ENCODE assay signal across 8 cellular contexts in genomic region chr14:61661471-61661988, GRCh38. TPM values are rescaled to one million over a fixed set of nuclear protein-coding genes. Genes with fewer than 3 reads are reported as not detected.
DNase-seq lines count a peak whose midpoint lies in the region; ATAC-seq, FAIRE-seq and TF ChIP-seq lines count a peak whose summit lies in the region.

No MANE protein-coding gene starts in this region.

- peak overlapping the region; percentile 66 to 90 (median 79) for H3K4me3 Mint-ChIP-seq in CD8-positive, alpha-beta memory T cell

- peaks cover 0 to 1% (median 0%) of the 10 kb centered on the region in 3 donors for H3K36me3 Mint-ChIP-seq in CD8-positive, alpha-beta memory T cell

- H4K20me1 ChIP-seq in hepatocyte (ENCODE audit: insufficient read depth, poor library complexity, severe bottlenecking): no peaks in the 10 kb centered on the region

- DNase-seq in CD8-positive, alpha-beta memory T cell: peak in 1 of 5 donors; percentile 5
- DNase-seq in RPMI7951 (ENCODE audit: low read depth) (peak; percentile 9), hepatocyte (ENCODE audit: low spot score) (no peak), D721Med (ENCODE audit: insufficient read length, low spot score) (no peak), nucleus accumbens (lab: John Stamatoyannopoulos, UW) (no peak), GOT3 (lab: John Stamatoyannopoulos, UW) (no peak), NCI-H2107 treated with DMSO at 0.1 percent for 48 hours (lab: John Stamatoyannopoulos, UW; ENCODE audit: unreplicated experiment) (no peak)

- H3K27ac Mint-ChIP-seq in CD8-positive, alpha-beta memory T cell: peak overlapping the region; percentile 90 to 99 (median 95)

- no peaks in the 10 kb centered on the region for H3K9me3 ChIP-seq in CD8-positive, alpha-beta memory T cell (ENCODE audit: low read length)
- H3K9me3 ChIP-seq in hepatocyte (ENCODE audit: low read depth): no peaks in the 10 kb centered on the region

- H3K27me3 ChIP-seq in CD8-positive, alpha-beta memory T cell (ENCODE audit: insufficient read depth, low read length, poor library complexity, severe bottlenecking): no peaks in the 10 kb centered on the region
- H3K27me3 ChIP-seq in hepatocyte: no peaks in the 10 kb centered on the region

- H3K4me2 ChIP-seq in hepatocyte: no peak overlapping the region

- TF ChIP-seq CTCF in hepatocyte (IDR thresholded peaks at IDR 0.05; ENCODE audit: poor library complexity): no peak
- TF ChIP-seq CTCF in D721Med (IDR thresholded peaks at IDR 0.05; ENCODE audit: insufficient read depth, missing control alignments): no peak

- H3K4me3 ChIP-seq in CD8-positive, alpha-beta memory T cell (ENCODE audit: low read length): no peak overlapping the region
- no peak overlapping the region for H3K4me3 ChIP-seq in hepatocyte

- no peak overlapping the region for H2AFZ ChIP-seq in hepatocyte

- peaks cover 46 to 62% (median 61%) of the 10 kb centered on the region in 3 donors for H3K4me1 Mint-ChIP-seq in CD8-positive, alpha-beta memory T cell

- no peaks in the 10 kb centered on the region for H3K79me2 ChIP-seq in hepatocyte

- H3K4me1 ChIP-seq in CD8-positive, alpha-beta memory T cell (ENCODE audit: insufficient read depth, low read length): peaks cover 53% of the 10 kb centered on the region
- peaks cover 6% of the 10 kb centered on the region for H3K4me1 ChIP-seq in hepatocyte (ENCODE audit: insufficient read depth)

- no peaks in the 10 kb centered on the region for H3K27me3 Mint-ChIP-seq in CD8-positive, alpha-beta memory T cell

- H3K9me3 Mint-ChIP-seq in CD8-positive, alpha-beta memory T cell: no peaks in the 10 kb centered on the region

- no peaks in the 10 kb centered on the region for H3K36me3 ChIP-seq in CD8-positive, alpha-beta memory T cell (ENCODE audit: insufficient read depth, low read length)
- no peaks in the 10 kb centered on the region for H3K36me3 ChIP-seq in hepatocyte (replicated peaks; ENCODE audit: insufficient read depth, low read depth)

- POLR2A ChIA-PET in CD8-positive, alpha-beta memory T cell (lab: Charles Lee): no interaction called here

- no peak for FAIRE-seq in D721Med (lab: Jason Lieb, UNC)

- ATAC-seq in GM21619 (IDR thresholded peaks at IDR 0.05; ENCODE audit: unreplicated experiment): peak; percentile 40

- no peak overlapping the region for H3K27ac ChIP-seq in CD8-positive, alpha-beta memory T cell (ENCODE audit: low read depth, low read length)
- H3K27ac ChIP-seq in hepatocyte: peak overlapping the region; percentile 61

- WGBS in hepatocyte (ENCODE audit: low lambda C conversion rate, missing lambda C conversion rate): 79% methylated on average over 2 of the region's 2 CpGs

- no peaks in the 10 kb centered on the region for H3K9me2 ChIP-seq in hepatocyte (replicated peaks; ENCODE audit: insufficient read depth)

- CTCF ChIA-PET in CD8-positive, alpha-beta memory T cell (lab: Charles Lee): interaction anchor here (0.6 kb wide), 1 partner anchor 12 kb away, joined by 3 read pairs; no protein-coding TSS in a partner anchor

RNA-seq across cellular contexts. Expression of gene HIF1A, which starts 33.8 kb away (rescaled TPM):
- total RNA-seq in CD8-positive, alpha-beta memory T cell: 100 to 1,000 TPM; 130 to 139 TPM
- polyA plus RNA-seq in CD8-positive, alpha-beta memory T cell: 49.6 TPM
- total RNA-seq in RPMI7951 (2014; rRNA removed; shearing (Covaris generic)): 194 and 270 TPM in 2 replicates
- total RNA-seq in hepatocyte: 219 and 285 TPM in 2 replicates
- 169 and 181 TPM in 2 replicates for polyA plus RNA-seq in hepatocyte
